6 cellular contexts compared by ENCODE assay signal in genomic region chr18:1006965-1007364, GRCh38.
"Had no signal": no experiment of that assay in that cellular context is flagged by ENCODE, and none has a peak within 500 bp of the region (broad histone marks: within the 10 kb centered on the region; RNA-seq: fewer than 3 reads in every experiment).

No MANE protein-coding gene starts in this region.

- H3K4me2 ChIP-seq: KMS-11 had no signal

- H3K9ac ChIP-seq: KMS-11 had no signal

- H3K27ac ChIP-seq: HL-60, KMS-11 had no signal

- FAIRE-seq: HepG2 had no signal

- DNase-seq: IMR-90, KBM-7, KG1 had no signal

- ATAC-seq: HepG2 had no signal
